8 cellular contexts compared by ENCODE assay signal in genomic region chr10:21724695-21725371, GRCh38.
A peak's percentile ranks its signal among the peaks of the same experiment; 100 is the strongest.
DNase-seq lines count a peak whose midpoint lies in the region; ATAC-seq and TF ChIP-seq lines count a peak whose summit lies in the region.

No MANE protein-coding gene starts in this region.

- WGBS in endodermal cell (ENCODE audit: insufficient coverage in 1 of 2, insufficient read length in 1 of 2), 2 experiments: 80 to 85% methylated on average over 3 to 4 of the region's 4 CpGs

- TF ChIP-seq CTCF in BJ (IDR thresholded peaks at IDR 0.05; ENCODE audit: insufficient read depth, low read depth, low read length) (no peak), endodermal cell (conservative IDR thresholded peaks at IDR 0.05) (no peak)

- H3K36me3 Mint-ChIP-seq in T-helper 17 cell (ENCODE audit: low read depth) (no peaks in the 10 kb centered on the region), endodermal cell (ENCODE audit: low read depth) (peaks cover 22% of the 10 kb centered on the region)

- H3K4me3 Mint-ChIP-seq in T-helper 17 cell (no peak overlapping the region), endodermal cell (no peak overlapping the region)

- no peaks in the 10 kb centered on the region for H3K36me3 ChIP-seq in BJ (ENCODE audit: control insufficient read depth, insufficient read depth, low read length)
- peaks cover 35% of the 10 kb centered on the region for H3K36me3 ChIP-seq in endodermal cell (ENCODE audit: control insufficient read depth, insufficient read depth, low read length)

- POLR2A ChIA-PET in BJ (lab: Charles Lee): interaction anchor here (0.6 to 0.7 kb wide), 2 partner anchors 98 to 198 kb away, joined by 3 to 5 read pairs; no protein-coding TSS in a partner anchor

- H3K4me1 Mint-ChIP-seq in T-helper 17 cell: peaks cover 24% of the 10 kb centered on the region
- H3K4me1 Mint-ChIP-seq in endodermal cell: peaks cover 53% of the 10 kb centered on the region

- no peaks in the 10 kb centered on the region for H3K9me3 Mint-ChIP-seq in endodermal cell

- H3K27me3 Mint-ChIP-seq in T-helper 17 cell (no peaks in the 10 kb centered on the region), endodermal cell (ENCODE audit: insufficient read depth) (no peaks in the 10 kb centered on the region)

- H3K4me3 ChIP-seq in BJ (ENCODE audit: low read depth, low read length) (no peak overlapping the region), endodermal cell (ENCODE audit: low read length) (peak overlapping the region; percentile 17)

- ATAC-seq in GM18520 (IDR thresholded peaks at IDR 0.05; ENCODE audit: unreplicated experiment): peak; percentile 53
- peak; percentile 84 for ATAC-seq in HG03066 (IDR thresholded peaks at IDR 0.05; ENCODE audit: low read depth, unreplicated experiment)
- peak; percentile 70 for ATAC-seq in T-helper 17 cell

- H3K27ac Mint-ChIP-seq in T-helper 17 cell (peak overlapping the region; percentile 45), endodermal cell (peak overlapping the region; percentile 44)

- H3K9ac ChIP-seq in endodermal cell (ENCODE audit: extremely low read depth, low read length, poor library complexity, severe bottlenecking): no peak overlapping the region

- H3K9me3 ChIP-seq in T-helper 17 cell (ENCODE audit: control insufficient read depth, low read length, poor library complexity, severe bottlenecking) (no peaks in the 10 kb centered on the region), endodermal cell (ENCODE audit: control insufficient read depth, low read length) (no peaks in the 10 kb centered on the region)

- H3K27ac ChIP-seq in endodermal cell (ENCODE audit: low read depth, low read length): peak overlapping the region; percentile 61

- peaks cover 32% of the 10 kb centered on the region for H3K4me1 ChIP-seq in endodermal cell (ENCODE audit: control insufficient read depth, insufficient read depth, low read length)

- H3K27me3 ChIP-seq in BJ (ENCODE audit: control insufficient read depth, insufficient read depth, low read length) (no peaks in the 10 kb centered on the region), endodermal cell (ENCODE audit: control insufficient read depth, insufficient read depth, low read length, poor library complexity, severe bottlenecking) (no peaks in the 10 kb centered on the region)

- DNase-seq in BJ (ENCODE audit: low read depth) (peak; percentile 94), NCI-H2029 treated with DMSO at 0.1 percent for 48 hours (lab: John Stamatoyannopoulos, UW) (peak; percentile 81), T-helper 17 cell (no peak), endodermal cell (peak; percentile 45), midbrain (lab: John Stamatoyannopoulos, UW) (peak; percentile 89), ureter (ENCODE audit: low spot score) (peak; percentile 95)

- CTCF ChIA-PET in BJ (lab: Yijun Ruan, JAX): interaction anchor here (0.6 to 1.6 kb wide), 4 partner anchors 10 to 229 kb away, joined by 3 to 7 read pairs (median 4); no protein-coding TSS in a partner anchor

Comparison
In these comparisons a context has a peak if more than half of its experiments do, and no peak if none do; other contexts are left out.
1. DNase-seq: peak in BJ (single experiment), NCI-H2029 treated with DMSO at 0.1 percent for 48 hours (single experiment), endodermal cell (single experiment), midbrain (single experiment) and ureter (single experiment); none in T-helper 17 cell (0 of 3).
2. Peak in every context shown above with its lines, with median percentiles within 50 percentile points of each other: ATAC-seq.